In the genomic region with DNA sequence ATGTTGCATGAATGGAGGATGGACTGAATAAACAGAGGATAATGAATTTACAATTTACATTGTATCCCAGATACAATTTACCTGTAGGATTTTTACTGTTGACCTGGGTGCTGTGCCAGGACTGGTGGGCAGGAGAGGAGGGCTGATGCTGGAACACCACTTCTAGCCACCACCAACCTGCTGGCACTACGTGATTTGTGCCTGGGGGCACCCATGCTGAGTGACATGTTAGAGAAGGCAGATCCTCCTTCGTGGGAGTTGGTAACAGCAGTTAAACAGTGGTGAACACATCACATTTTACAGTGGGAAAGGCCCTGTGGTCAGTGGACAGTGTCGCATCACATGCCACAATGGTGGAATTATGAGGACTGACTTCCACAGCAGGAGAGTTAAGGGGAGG, we compare ENCODE assay signal across 36 cellular contexts. TPM values are rescaled to one million over a fixed set of nuclear protein-coding genes. Genes with fewer than 3 reads are reported as not detected.
"Had no signal": no experiment of that assay in that cellular context is flagged by ENCODE, and none has a peak within 500 bp of the region (broad histone marks: within the 10 kb centered on the region; RNA-seq: fewer than 3 reads in every experiment).

No MANE protein-coding gene starts in this region.

- H3K4me3 ChIP-seq: adrenal gland, body of pancreas, esophagus squamous epithelium, gastroesophageal sphincter had no signal

- H3K4me1 Mint-ChIP-seq: activated naive CD8-positive, alpha-beta T cell treated with anti-CD3 and anti-CD28 coated beads, Interleukin-2, amount 50 U/mL, for 24 hours had no signal

- H3K36me3 ChIP-seq: adrenal gland, esophagus squamous epithelium, gastroesophageal sphincter had no signal

- H3K9me3 ChIP-seq: adrenal gland, body of pancreas, esophagus squamous epithelium, gastroesophageal sphincter had no signal

- H3K27ac ChIP-seq: adrenal gland, body of pancreas, esophagus squamous epithelium, gastroesophageal sphincter had no signal

- H3K9me3 Mint-ChIP-seq: activated CD4-positive, alpha-beta memory T cell treated with anti-CD3 and anti-CD28 coated beads for 36 hours; activated CD4-positive, alpha-beta T cell treated with anti-CD3 and anti-CD28 coated beads, Interleukin-2, amount 10 ng/mL, durations not matched to agents 24 days and 14 days; activated naive CD4-positive, alpha-beta T cell treated with anti-CD3 and anti-CD28 coated beads for 36 hours; activated naive CD4-positive, alpha-beta T cell treated with anti-CD3 and anti-CD28 coated beads, Interleukin-2, amount 50 U/mL, for 24 hours; activated naive CD8-positive, alpha-beta T cell treated with anti-CD3 and anti-CD28 coated beads for 36 hours; activated naive CD8-positive, alpha-beta T cell treated with anti-CD3 and anti-CD28 coated beads, Interleukin-2, amount 50 U/mL, for 24 hours; activated T-helper 1 cell treated with anti-CD3 and anti-CD28 coated beads, Interleukin-12 subunit alpha, Interleukin-12 subunit beta, Interleukin-2, Interleukin-4 antibody, amounts not matched to agents 30 ng/mL and 10 ng/mL and 1 ng/mL, durations not matched to agents 14 hours and 24 hours and 36 hours; activated T-helper 2 cell treated with anti-CD3 and anti-CD28 coated beads, Interferon-gamma antibody, Interleukin-2, Interleukin-4, amounts not matched to agents 10 μg/mL and 5 μg/mL and 100 μg/mL, durations not matched to agents 14 hours and 24 hours and 36 hours; effector memory CD8-positive, alpha-beta T cell had no signal

- H3K4me3 Mint-ChIP-seq: activated CD4-positive, alpha-beta memory T cell treated with anti-CD3 and anti-CD28 coated beads for 36 hours; activated CD4-positive, alpha-beta T cell treated with anti-CD3 and anti-CD28 coated beads for 36 hours; activated CD4-positive, alpha-beta T cell treated with anti-CD3 and anti-CD28 coated beads, Interleukin-2, amount 10 ng/mL, durations not matched to agents 24 days and 14 days; activated CD8-positive, alpha-beta memory T cell treated with anti-CD3 and anti-CD28 coated beads, Interleukin-2, amount 10 ng/mL, durations not matched to agents 7 days and 5 days; activated CD8-positive, alpha-beta T cell treated with anti-CD3 and anti-CD28 coated beads, Interleukin-2, amount 10 ng/mL, durations not matched to agents 7 days and 5 days; activated naive CD4-positive, alpha-beta T cell treated with anti-CD3 and anti-CD28 coated beads for 36 hours; activated naive CD4-positive, alpha-beta T cell treated with anti-CD3 and anti-CD28 coated beads, Interleukin-2, amount 50 U/mL, for 24 hours; activated naive CD8-positive, alpha-beta T cell treated with anti-CD3 and anti-CD28 coated beads for 36 hours; activated naive CD8-positive, alpha-beta T cell treated with anti-CD3 and anti-CD28 coated beads, Interleukin-2, amount 50 U/mL, for 24 hours; activated T-helper 1 cell treated with anti-CD3 and anti-CD28 coated beads, Interleukin-12 subunit alpha, Interleukin-12 subunit beta, Interleukin-2, Interleukin-4 antibody, amounts not matched to agents 30 ng/mL and 10 ng/mL and 1 ng/mL, durations not matched to agents 14 hours and 24 hours and 36 hours; effector memory CD8-positive, alpha-beta T cell had no signal

- DNase-seq: activated CD4-positive, alpha-beta memory T cell treated with anti-CD3 and anti-CD28 coated beads for 36 hours; activated CD4-positive, alpha-beta T cell treated with anti-CD3 and anti-CD28 coated beads for 36 hours; activated CD4-positive, alpha-beta T cell treated with anti-CD3 and anti-CD28 coated beads, Interleukin-2, amount 10 ng/mL, durations not matched to agents 24 days and 14 days; activated CD4-positive, CD25-positive, alpha-beta regulatory T cell; activated CD4-positive, CD25-positive, alpha-beta regulatory T cell treated with anti-CD3 and anti-CD28 coated beads, Interleukin-2, amount 50 U/mL, for 72 hours; activated CD8-positive, alpha-beta memory T cell treated with anti-CD3 and anti-CD28 coated beads, Interleukin-2, amount 10 ng/mL, durations not matched to agents 7 days and 5 days; activated CD8-positive, alpha-beta memory T cell treated with anti-CD3 and anti-CD28 coated beads, Interleukin-2, amount 50 U/mL, for 4 hours; activated CD8-positive, alpha-beta T cell treated with anti-CD3 and anti-CD28 coated beads, Interleukin-2, amount 10 ng/mL, durations not matched to agents 7 days and 5 days; activated effector memory CD4-positive, alpha-beta T cell treated with anti-CD3 and anti-CD28 coated beads, Interleukin-2, amount 50 U/mL, for 16 hours; activated naive CD4-positive, alpha-beta T cell treated with anti-CD3 and anti-CD28 coated beads for 36 hours; activated naive CD8-positive, alpha-beta T cell treated with anti-CD3 and anti-CD28 coated beads for 36 hours; activated naive CD8-positive, alpha-beta T cell treated with anti-CD3 and anti-CD28 coated beads, Interleukin-2, amount 50 U/mL, for 24 hours; activated T-cell treated with anti-CD3 and anti-CD28 coated beads, Interleukin-2, amount 50 U/mL, for 1 hour; activated T-cell treated with anti-CD3 and anti-CD28 coated beads, Interleukin-2, amount 50 U/mL, for 48 hours; adrenal gland; amygdala; aorta; body of pancreas; caudate nucleus; cortex of kidney; dermis blood vessel endothelial cell; effector CD4-positive, alpha-beta T cell; effector memory CD8-positive, alpha-beta T cell; erythroblast; esophagus squamous epithelium; foreskin melanocyte; T-helper 2 cell had no signal

- ATAC-seq: activated CD4-positive, alpha-beta T cell treated with anti-CD3 and anti-CD28 coated beads for 36 hours; activated CD8-positive, alpha-beta memory T cell treated with anti-CD3 and anti-CD28 coated beads, Interleukin-2, amount 10 ng/mL, durations not matched to agents 7 days and 5 days; activated CD8-positive, alpha-beta T cell treated with anti-CD3 and anti-CD28 coated beads, Interleukin-2, amount 10 ng/mL, durations not matched to agents 7 days and 5 days; activated naive CD8-positive, alpha-beta T cell treated with anti-CD3 and anti-CD28 coated beads, Interleukin-2, amount 50 U/mL, for 24 hours; body of pancreas; effector memory CD8-positive, alpha-beta T cell; gastroesophageal sphincter had no signal

- H3K27ac Mint-ChIP-seq: activated CD4-positive, alpha-beta memory T cell treated with anti-CD3 and anti-CD28 coated beads for 36 hours; activated CD4-positive, alpha-beta T cell treated with anti-CD3 and anti-CD28 coated beads for 36 hours; activated CD4-positive, alpha-beta T cell treated with anti-CD3 and anti-CD28 coated beads, Interleukin-2, amount 10 ng/mL, durations not matched to agents 24 days and 14 days; activated CD8-positive, alpha-beta memory T cell treated with anti-CD3 and anti-CD28 coated beads, Interleukin-2, amount 10 ng/mL, durations not matched to agents 7 days and 5 days; activated CD8-positive, alpha-beta T cell treated with anti-CD3 and anti-CD28 coated beads, Interleukin-2, amount 10 ng/mL, durations not matched to agents 7 days and 5 days; activated naive CD4-positive, alpha-beta T cell treated with anti-CD3 and anti-CD28 coated beads for 36 hours; activated naive CD4-positive, alpha-beta T cell treated with anti-CD3 and anti-CD28 coated beads, Interleukin-2, amount 50 U/mL, for 24 hours; activated naive CD8-positive, alpha-beta T cell treated with anti-CD3 and anti-CD28 coated beads for 36 hours; activated naive CD8-positive, alpha-beta T cell treated with anti-CD3 and anti-CD28 coated beads, Interleukin-2, amount 50 U/mL, for 24 hours; activated T-helper 1 cell treated with anti-CD3 and anti-CD28 coated beads, Interleukin-12 subunit alpha, Interleukin-12 subunit beta, Interleukin-2, Interleukin-4 antibody, amounts not matched to agents 30 ng/mL and 10 ng/mL and 1 ng/mL, durations not matched to agents 14 hours and 24 hours and 36 hours; activated T-helper 2 cell treated with anti-CD3 and anti-CD28 coated beads, Interferon-gamma antibody, Interleukin-2, Interleukin-4, amounts not matched to agents 10 μg/mL and 5 μg/mL and 100 μg/mL, durations not matched to agents 14 hours and 24 hours and 36 hours; effector memory CD8-positive, alpha-beta T cell had no signal

- H3K36me3 Mint-ChIP-seq: activated CD4-positive, alpha-beta memory T cell treated with anti-CD3 and anti-CD28 coated beads for 36 hours; activated CD8-positive, alpha-beta memory T cell treated with anti-CD3 and anti-CD28 coated beads, Interleukin-2, amount 10 ng/mL, durations not matched to agents 7 days and 5 days; activated naive CD4-positive, alpha-beta T cell treated with anti-CD3 and anti-CD28 coated beads, Interleukin-2, amount 50 U/mL, for 24 hours; activated naive CD8-positive, alpha-beta T cell treated with anti-CD3 and anti-CD28 coated beads for 36 hours had no signal

RNA-seq across cellular contexts. Expression of gene ANKRD34B, which starts 3.0 kb away (rescaled TPM):
- total RNA-seq: activated CD4-positive, alpha-beta memory T cell treated with anti-CD3 and anti-CD28 coated beads for 36 hours; activated CD4-positive, alpha-beta T cell treated with anti-CD3 and anti-CD28 coated beads, Interleukin-2, amount 10 ng/mL, durations not matched to agents 24 days and 14 days; activated CD8-positive, alpha-beta memory T cell treated with anti-CD3 and anti-CD28 coated beads for 36 hours; activated CD8-positive, alpha-beta memory T cell treated with anti-CD3 and anti-CD28 coated beads, Interleukin-2, amount 10 ng/mL, durations not matched to agents 7 days and 5 days; activated CD8-positive, alpha-beta T cell treated with anti-CD3 and anti-CD28 coated beads, Interleukin-2, amount 10 ng/mL, durations not matched to agents 7 days and 5 days; activated naive CD8-positive, alpha-beta T cell treated with anti-CD3 and anti-CD28 coated beads for 36 hours; activated T-helper 1 cell treated with anti-CD3 and anti-CD28 coated beads, Interleukin-12 subunit alpha, Interleukin-12 subunit beta, Interleukin-2, Interleukin-4 antibody, amounts not matched to agents 30 ng/mL and 10 ng/mL and 1 ng/mL, durations not matched to agents 14 hours and 24 hours and 36 hours; activated T-helper 2 cell treated with anti-CD3 and anti-CD28 coated beads, Interferon-gamma antibody, Interleukin-2, Interleukin-4, amounts not matched to agents 10 μg/mL and 5 μg/mL and 100 μg/mL, durations not matched to agents 14 hours and 24 hours and 36 hours; adrenal gland; aorta; body of pancreas; chondrocyte; dermis blood vessel endothelial cell; esophagus squamous epithelium; fibroblast of lung; fibroblast of villous mesenchyme; gastroesophageal sphincter; T-helper 1 cell treated with Interleukin-12 subunit alpha and Interleukin-12 subunit beta and Interleukin-4 antibody, amounts not matched to agents 30 ng/mL and 1 ng/mL, for 36 hours had no signal
- polyA plus RNA-seq: fibroblast of lung had no signal
